Comparison of ENCODE assay signal across 8 cellular contexts in genomic region chr3:184335291-184335660, GRCh38. TPM values are rescaled to one million over a fixed set of nuclear protein-coding genes. Genes with fewer than 3 reads are reported as not detected.
DNase-seq lines count a peak whose midpoint lies in the region; ATAC-seq and TF ChIP-seq lines count a peak whose summit lies in the region.

No MANE protein-coding gene starts in this region.

- H3K4me2 ChIP-seq in Karpas-422 (ENCODE audit: low read depth, low read length, poor library complexity, severe bottlenecking): peak overlapping the region; percentile 73
- H3K4me2 ChIP-seq in mammary epithelial cell (ENCODE audit: insufficient read depth, low read depth, low read length): peak overlapping the region; percentile 88

- H3K36me3 ChIP-seq in Karpas-422 (ENCODE audit: insufficient read depth, low read length) (peaks cover 29% of the 10 kb centered on the region; the same call in 1 of the 2 replicates), mammary epithelial cell (ENCODE audit: insufficient read depth, low read length) (peaks cover 38% of the 10 kb centered on the region)

- CTCF ChIA-PET in mammary epithelial cell (lab: Charles Lee; ENCODE audit: low non-redundant PET): no interaction called here

- POLR2A ChIA-PET in naive thymus-derived CD8-positive, alpha-beta T cell (lab: Charles Lee): no interaction called here

- BruUV-seq in mammary epithelial cell (replicated peaks; lab: Mats Ljungman, UMichigan): no TSS peak

- H3K4me1 ChIP-seq in Karpas-422 (ENCODE audit: low read length) (peaks cover 25% of the 10 kb centered on the region), mammary epithelial cell (ENCODE audit: insufficient read depth, low read length) (peaks cover 76% of the 10 kb centered on the region)

- intact Hi-C loops in mammary epithelial cell (cut with micrococcal nuclease): loop anchor here (2.0 kb wide), 1 partner anchor 16 kb away; no protein-coding TSS in a partner anchor

- H3K9me3 ChIP-seq in Karpas-422 (ENCODE audit: low read length) (no peaks in the 10 kb centered on the region), mammary epithelial cell (replicated peaks; ENCODE audit: insufficient read depth, low read length) (no peaks in the 10 kb centered on the region)

- no peak for TF ChIP-seq CTCF in mammary epithelial cell (conservative IDR thresholded peaks at IDR 0.05 in 1 of 2, IDR thresholded peaks at IDR 0.05 in 1 of 2; ENCODE audit: extremely low read depth in 1 of 2, insufficient read depth in 1 of 2, low read depth in 1 of 2, low read length in 2 of 2)

- H3K27me3 ChIP-seq in Karpas-422 (ENCODE audit: low read length) (no peaks in the 10 kb centered on the region), mammary epithelial cell (ENCODE audit: insufficient read depth, low read length) (no peaks in the 10 kb centered on the region)

- H3K9me2 ChIP-seq in Karpas-422 (replicated peaks; ENCODE audit: insufficient read depth, low read length): no peaks in the 10 kb centered on the region

- no peak overlapping the region for H2AFZ ChIP-seq in Karpas-422 (ENCODE audit: low read length)
- H2AFZ ChIP-seq in mammary epithelial cell (ENCODE audit: low read depth, low read length): no peak overlapping the region

- H3K36me3 Mint-ChIP-seq in naive thymus-derived CD8-positive, alpha-beta T cell: peaks cover 0 to 45% (median 5%) of the 10 kb centered on the region in 3 donors

- H4K20me1 ChIP-seq in Karpas-422 (ENCODE audit: insufficient read depth, low read depth, low read length) (peaks cover 35% of the 10 kb centered on the region), mammary epithelial cell (ENCODE audit: insufficient read depth, low read length) (no peaks in the 10 kb centered on the region)

- H3K9ac ChIP-seq in Karpas-422 (ENCODE audit: low read length): peak overlapping the region; percentile 79
- peak overlapping the region; percentile 11 for H3K9ac ChIP-seq in mammary epithelial cell (ENCODE audit: insufficient read depth, low read length)

- no peaks in the 10 kb centered on the region for H3K9me3 Mint-ChIP-seq in naive thymus-derived CD8-positive, alpha-beta T cell

- ATAC-seq in GM19035 (IDR thresholded peaks at IDR 0.05; ENCODE audit: unreplicated experiment) (peak; percentile 8), HG03342 (IDR thresholded peaks at IDR 0.05; ENCODE audit: unreplicated experiment) (no peak), HG02938 (IDR thresholded peaks at IDR 0.05; ENCODE audit: unreplicated experiment) (no peak), GM21619 (IDR thresholded peaks at IDR 0.05; ENCODE audit: unreplicated experiment) (no peak)
- ATAC-seq in naive thymus-derived CD8-positive, alpha-beta T cell: peak; percentile 5 to 6

- H3K27me3 Mint-ChIP-seq in naive thymus-derived CD8-positive, alpha-beta T cell: no peaks in the 10 kb centered on the region

- peaks cover 23 to 44% (median 42%) of the 10 kb centered on the region in 4 donors for H3K4me1 Mint-ChIP-seq in naive thymus-derived CD8-positive, alpha-beta T cell

- peak overlapping the region; percentile 78 to 96 (median 92) for H3K4me3 Mint-ChIP-seq in naive thymus-derived CD8-positive, alpha-beta T cell

- WGBS in mammary epithelial cell (ENCODE audit: low coverage, missing lambda C conversion rate): 67% methylated on average over 4 of the region's 4 CpGs

- DNase-seq in Karpas-422: no peak
- DNase-seq in mammary epithelial cell: no peak
- no peak for DNase-seq in naive thymus-derived CD8-positive, alpha-beta T cell
- no peak for DNase-seq in EL

- peak overlapping the region; percentile 77; the same call in 1 of the 2 replicates for H3K4me3 ChIP-seq in Karpas-422 (ENCODE audit: low read length)
- H3K4me3 ChIP-seq in mammary epithelial cell (replicated peaks in 1 of 3; ENCODE audit: insufficient read depth in 1 of 3, low read depth in 2 of 3, low read length in 3 of 3): no peak overlapping the region

- peaks cover 27% of the 10 kb centered on the region for H3K79me2 ChIP-seq in Karpas-422 (ENCODE audit: low read length)
- H3K79me2 ChIP-seq in mammary epithelial cell (ENCODE audit: insufficient read depth, low read length): peaks cover 55% of the 10 kb centered on the region

- H3K27ac ChIP-seq in Karpas-422 (ENCODE audit: low read length) (peak overlapping the region; percentile 53), mammary epithelial cell (ENCODE audit: insufficient read depth, low read depth, low read length) (peak overlapping the region; percentile 81)

- dilution Hi-C loops in mammary epithelial cell (cut with HindIII; ENCODE audit: low sequenced_read_pairs): no loop called here

- in situ Hi-C loops in mammary epithelial cell (cut with MboI; ENCODE audit: low sequenced_read_pairs in 2 of 2): no loop called here

- H3K27ac Mint-ChIP-seq in naive thymus-derived CD8-positive, alpha-beta T cell: peak overlapping the region; percentile 83 to 99 (median 97)

RNA-seq across cellular contexts. Expression of gene FAM131A, which starts 2.1 kb away (rescaled TPM):
- 23.0 and 26.1 TPM in 2 replicates for total RNA-seq in Karpas-422 (2014; rRNA removed; shearing (Covaris generic); ENCODE audit: low replicate concordance)
- 10 to 100 TPM; 10.7 to 15.5 TPM for total RNA-seq in mammary epithelial cell
- 12.1 TPM for polyA plus RNA-seq in mammary epithelial cell
- polyA minus RNA-seq in mammary epithelial cell: 14.8 TPM
- total RNA-seq in naive thymus-derived CD8-positive, alpha-beta T cell: 1 to 10 TPM; 7.7 to 9.0 TPM
- 1 to 10 TPM in 2 of 3 donors, under 1 TPM in 1; 0.98 to 1.8 (median 1.0) TPM for polyA plus RNA-seq in naive thymus-derived CD8-positive, alpha-beta T cell

RNA-seq across cellular contexts. Expression of gene EIF4G1, which starts 20.9 kb away (rescaled TPM):
- total RNA-seq in Karpas-422 (2014; rRNA removed; shearing (Covaris generic); ENCODE audit: low replicate concordance): 177 and 369 TPM in 2 replicates
- total RNA-seq in mammary epithelial cell: 100 to 1,000 TPM; 278 to 534 TPM
- 528 TPM for polyA plus RNA-seq in mammary epithelial cell
- polyA minus RNA-seq in mammary epithelial cell: 785 TPM
- total RNA-seq in naive thymus-derived CD8-positive, alpha-beta T cell: 100 to 1,000 TPM; 220 to 229 TPM
- 10 to 100 TPM; 13.6 to 44.6 (median 21.1) TPM for polyA plus RNA-seq in naive thymus-derived CD8-positive, alpha-beta T cell

RNA-seq across cellular contexts. Expression of gene CLCN2, which starts 26.1 kb away (rescaled TPM):
- 4.4 and 8.8 TPM in 2 replicates for total RNA-seq in Karpas-422 (2014; rRNA removed; shearing (Covaris generic); ENCODE audit: low replicate concordance)
- total RNA-seq in mammary epithelial cell: 10 to 100 TPM in 1 of 2 donors, 1 to 10 TPM in 1; 5.7 to 10.7 TPM
- 5.1 TPM for polyA plus RNA-seq in mammary epithelial cell
- 6.6 TPM for polyA minus RNA-seq in mammary epithelial cell
- 1 to 10 TPM; 5.2 to 6.3 TPM for total RNA-seq in naive thymus-derived CD8-positive, alpha-beta T cell
- polyA plus RNA-seq in naive thymus-derived CD8-positive, alpha-beta T cell: 1 to 10 TPM in 1 of 3 donors, under 1 TPM in 2; 0.12 to 1.1 (median 0.28) TPM

RNA-seq across cellular contexts. Expression of gene POLR2H, which starts 26.2 kb away (rescaled TPM):
- total RNA-seq in Karpas-422 (2014; rRNA removed; shearing (Covaris generic); ENCODE audit: low replicate concordance): 165 and 169 TPM in 2 replicates
- 10 to 100 TPM; 41.7 to 78.2 TPM for total RNA-seq in mammary epithelial cell
- 169 TPM for polyA plus RNA-seq in mammary epithelial cell
- 107 TPM for polyA minus RNA-seq in mammary epithelial cell
- total RNA-seq in naive thymus-derived CD8-positive, alpha-beta T cell: 10 to 100 TPM; 58.2 to 60.9 TPM
- 10 to 100 TPM; 58.0 to 81.6 (median 68.0) TPM for polyA plus RNA-seq in naive thymus-derived CD8-positive, alpha-beta T cell

RNA-seq across cellular contexts. Expression of gene PSMD2, which starts 36.2 kb away (rescaled TPM):
- total RNA-seq in Karpas-422 (2014; rRNA removed; shearing (Covaris generic); ENCODE audit: low replicate concordance): 235 and 301 TPM in 2 replicates
- total RNA-seq in mammary epithelial cell: 100 to 1,000 TPM; 276 to 541 TPM
- 485 TPM for polyA plus RNA-seq in mammary epithelial cell
- 594 TPM for polyA minus RNA-seq in mammary epithelial cell
- 100 to 1,000 TPM; 135 to 150 TPM for total RNA-seq in naive thymus-derived CD8-positive, alpha-beta T cell
- polyA plus RNA-seq in naive thymus-derived CD8-positive, alpha-beta T cell: 100 to 1,000 TPM; 167 to 183 (median 178) TPM

Comparison
In these comparisons a context has a peak if more than half of its experiments do, and no peak if none do; other contexts are left out.
1. ATAC-seq: peak in GM19035 (single experiment) and naive thymus-derived CD8-positive, alpha-beta T cell (2 of 2); none in HG03342 (single experiment), HG02938 (single experiment) and GM21619 (single experiment).